ENCODE assay signal across 20 cellular contexts in the genomic region with DNA sequence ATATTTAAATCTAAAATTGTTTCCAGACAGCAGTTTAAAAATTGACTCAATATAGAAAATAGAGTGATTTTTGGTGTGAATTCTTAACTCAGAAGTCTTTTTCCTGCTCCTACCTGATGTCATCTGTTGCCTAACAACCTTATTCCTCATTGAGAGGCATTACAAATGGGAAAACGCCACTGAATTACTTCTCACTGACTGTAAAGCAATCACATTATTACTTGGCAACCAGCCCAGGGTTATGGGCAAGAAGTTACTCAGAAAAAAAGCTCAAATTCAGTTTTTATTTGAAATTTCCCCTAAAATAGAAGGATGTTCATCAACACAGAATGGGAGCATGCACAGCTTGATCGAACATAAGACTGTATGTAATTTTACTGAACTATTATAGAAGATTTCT.
A peak's percentile ranks its signal among the peaks of the same experiment; 100 is the strongest.
DNase-seq lines count a peak whose midpoint lies in the region; ATAC-seq and TF ChIP-seq lines count a peak whose summit lies in the region.
"Had no signal": no experiment of that assay in that cellular context is flagged by ENCODE, and none has a peak within 500 bp of the region (broad histone marks: within the 10 kb centered on the region; RNA-seq: fewer than 3 reads in every experiment).

No MANE protein-coding gene starts in this region.

- H3K27me3 ChIP-seq in GM23248 (replicated peaks; ENCODE audit: insufficient read depth) = no peaks in the 10 kb centered on the region
- no peaks in the 10 kb centered on the region for H3K27me3 ChIP-seq in mammary epithelial cell (ENCODE audit: insufficient read depth, low read length)
- H3K27me3 ChIP-seq: colonic mucosa, uterus had no signal

- H3K4me3 ChIP-seq in GM23248 = no peak overlapping the region
- no peak overlapping the region for H3K4me3 ChIP-seq in mammary epithelial cell (replicated peaks in 1 of 3; ENCODE audit: insufficient read depth in 1 of 3, low read depth in 2 of 3, low read length in 3 of 3)
- H3K4me3 ChIP-seq: colonic mucosa, K562, uterus had no signal

- H3K9ac ChIP-seq in GM23248 = no peak overlapping the region
- no peak overlapping the region for H3K9ac ChIP-seq in mammary epithelial cell (ENCODE audit: insufficient read depth, low read length)

- H3K4me2 ChIP-seq in GM23248 (ENCODE audit: unreplicated experiment) (no peak overlapping the region), mammary epithelial cell (ENCODE audit: insufficient read depth, low read depth, low read length) (no peak overlapping the region)

- no peaks in the 10 kb centered on the region for H3K9me2 ChIP-seq in GM23248 (ENCODE audit: insufficient read depth)

- DNase-seq in GM23248 (peak; percentile 66), NCI-H1105 treated with DMSO at 0.1 percent for 48 hours (lab: John Stamatoyannopoulos, UW) (peak; percentile 52), mammary epithelial cell (peak; percentile 19), glomerular visceral epithelial cell (ENCODE audit: extremely low spot score) (peak; percentile 63), KG1 (lab: John Stamatoyannopoulos, UW) (no peak), NCI-H2081 treated with DMSO at 0.1 percent for 48 hours (lab: John Stamatoyannopoulos, UW) (no peak), SIG-M5 (lab: John Stamatoyannopoulos, UW) (no peak)
- DNase-seq: activated CD4-positive, alpha-beta T cell treated with anti-CD3 and anti-CD28 coated beads, Interleukin-2, amount 10 ng/mL, durations not matched to agents 7 days and 5 days; activated gamma-delta T cell treated with Interleukin-2 at 50 U/mL for 16 hours; amygdala; colonic mucosa; glutamatergic neuron; NCI-H1092 treated with DMSO at 0.1 percent for 48 hours; NCI-H2171 treated with DMSO at 0.1 percent for 48 hours; stimulated activated CD4-positive, alpha-beta T cell treated with anti-CD3 and anti-CD28 coated beads, Interleukin-4, amount 100 ng/mL, for 4 hours; substantia nigra; T-helper 1 cell; uterus had no signal

- H2AFZ ChIP-seq in GM23248 = no peak overlapping the region
- no peak overlapping the region for H2AFZ ChIP-seq in mammary epithelial cell (ENCODE audit: low read depth, low read length)

- TF ChIP-seq CTCF in mammary epithelial cell (conservative IDR thresholded peaks at IDR 0.05 in 1 of 2, IDR thresholded peaks at IDR 0.05 in 1 of 2; ENCODE audit: extremely low read depth in 1 of 2, insufficient read depth in 1 of 2, low read depth in 1 of 2, low read length in 2 of 2) = no peak

- no peak for ATAC-seq in HG03045 (IDR thresholded peaks at IDR 0.05; ENCODE audit: unreplicated experiment)
- ATAC-seq: K562 had no signal

- H3F3A ChIP-seq in GM23248 (ENCODE audit: insufficient read depth) = no peaks in the 10 kb centered on the region

- CTCF ChIA-PET in mammary epithelial cell (lab: Charles Lee; ENCODE audit: low non-redundant PET) = no interaction called here

- no peaks in the 10 kb centered on the region for H3K4me1 ChIP-seq in GM23248 (ENCODE audit: insufficient read depth)
- H3K4me1 ChIP-seq in mammary epithelial cell (ENCODE audit: insufficient read depth, low read length) = no peaks in the 10 kb centered on the region
- H3K4me1 ChIP-seq: colonic mucosa, uterus had no signal

- BruUV-seq in mammary epithelial cell (replicated peaks; lab: Mats Ljungman, UMichigan) = no TSS peak

- H3K36me3 ChIP-seq in GM23248 (ENCODE audit: low read depth) = no peaks in the 10 kb centered on the region
- H3K36me3 ChIP-seq in mammary epithelial cell (ENCODE audit: insufficient read depth, low read length) = no peaks in the 10 kb centered on the region
- H3K36me3 ChIP-seq: colonic mucosa, uterus had no signal

- H3K79me2 ChIP-seq in GM23248 (ENCODE audit: insufficient read depth) (no peaks in the 10 kb centered on the region), mammary epithelial cell (ENCODE audit: insufficient read depth, low read length) (no peaks in the 10 kb centered on the region)

- H3K9me3 ChIP-seq in GM23248 (ENCODE audit: low read depth) (no peaks in the 10 kb centered on the region), mammary epithelial cell (replicated peaks; ENCODE audit: insufficient read depth, low read length) (no peaks in the 10 kb centered on the region)
- H3K9me3 ChIP-seq: colonic mucosa, uterus had no signal

- 51 to 56% methylated on average over 2 of the region's 2 CpGs for WGBS in GM23248 (ENCODE audit: low coverage in 1 of 2, low lambda C conversion rate in 2 of 2, missing lambda C conversion rate in 2 of 2), 2 experiments
- 96% methylated on average over 2 of the region's 2 CpGs for WGBS in mammary epithelial cell (ENCODE audit: low coverage, missing lambda C conversion rate)

- no peak overlapping the region for H3K27ac ChIP-seq in GM23248
- H3K27ac ChIP-seq in mammary epithelial cell (ENCODE audit: insufficient read depth, low read depth, low read length) = no peak overlapping the region
- H3K27ac ChIP-seq: colonic mucosa, uterus had no signal

- intact Hi-C loops in mammary epithelial cell (cut with micrococcal nuclease) = no loop called here

- in situ Hi-C loops in GM23248 (cut with MboI) (no loop called here), mammary epithelial cell (cut with MboI; ENCODE audit: low sequenced_read_pairs in 2 of 2) (no loop called here)

- no peaks in the 10 kb centered on the region for H4K20me1 ChIP-seq in GM23248 (ENCODE audit: insufficient read depth)
- H4K20me1 ChIP-seq in mammary epithelial cell (ENCODE audit: insufficient read depth, low read length) = no peaks in the 10 kb centered on the region

- dilution Hi-C loops in mammary epithelial cell (cut with HindIII; ENCODE audit: low sequenced_read_pairs) = no loop called here

Comparison
In these comparisons a context has a peak if more than half of its experiments do, and no peak if none do; other contexts are left out.
1. DNase-seq: peak in GM23248 (single experiment), NCI-H1105 treated with DMSO at 0.1 percent for 48 hours (single experiment), mammary epithelial cell (single experiment) and glomerular visceral epithelial cell (single experiment); none in KG1 (single experiment), NCI-H2081 treated with DMSO at 0.1 percent for 48 hours (single experiment) and SIG-M5 (single experiment).